ENCODE assay signal across 1 cellular context in the genomic region with DNA sequence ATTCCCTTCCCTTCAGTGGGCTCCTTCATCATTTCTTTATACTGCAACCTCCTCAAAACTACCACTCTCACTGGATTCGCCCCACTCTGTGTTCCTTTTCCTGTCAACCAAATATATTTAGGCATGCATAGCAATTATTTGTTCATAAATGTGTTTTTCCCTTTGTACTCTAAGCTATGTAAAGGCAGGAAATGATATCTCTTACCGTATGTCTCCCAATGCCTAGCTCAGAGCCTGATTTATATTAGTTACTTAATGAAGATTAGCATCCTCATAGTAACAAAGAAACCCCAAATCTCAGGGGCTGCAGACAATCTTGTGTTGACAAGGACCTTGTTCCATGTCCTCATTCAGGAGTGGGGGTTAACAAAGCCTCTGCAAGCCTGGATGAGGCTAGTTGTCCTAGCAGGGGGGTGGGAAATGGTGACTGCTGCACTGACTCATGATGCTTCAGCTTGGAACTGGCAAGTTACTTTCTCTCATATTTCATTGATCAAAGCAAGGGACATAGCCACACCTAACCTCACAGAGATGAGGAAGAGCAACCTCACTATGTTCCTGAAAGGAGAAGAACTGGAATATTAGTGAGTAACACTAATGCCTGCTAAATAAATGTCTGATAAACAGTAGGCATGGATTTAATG.
A peak's percentile ranks its signal among the peaks of the same experiment; 100 is the strongest.
TF ChIP-seq lines count a peak whose summit lies in the region.

No MANE protein-coding gene starts in this region.

TF ChIP-seq in HEK293, 187 proteins besides CTCF, POLR2A, EP300 and RAD21 (continued from another document):
- TF ChIP-seq, protein P1, sequence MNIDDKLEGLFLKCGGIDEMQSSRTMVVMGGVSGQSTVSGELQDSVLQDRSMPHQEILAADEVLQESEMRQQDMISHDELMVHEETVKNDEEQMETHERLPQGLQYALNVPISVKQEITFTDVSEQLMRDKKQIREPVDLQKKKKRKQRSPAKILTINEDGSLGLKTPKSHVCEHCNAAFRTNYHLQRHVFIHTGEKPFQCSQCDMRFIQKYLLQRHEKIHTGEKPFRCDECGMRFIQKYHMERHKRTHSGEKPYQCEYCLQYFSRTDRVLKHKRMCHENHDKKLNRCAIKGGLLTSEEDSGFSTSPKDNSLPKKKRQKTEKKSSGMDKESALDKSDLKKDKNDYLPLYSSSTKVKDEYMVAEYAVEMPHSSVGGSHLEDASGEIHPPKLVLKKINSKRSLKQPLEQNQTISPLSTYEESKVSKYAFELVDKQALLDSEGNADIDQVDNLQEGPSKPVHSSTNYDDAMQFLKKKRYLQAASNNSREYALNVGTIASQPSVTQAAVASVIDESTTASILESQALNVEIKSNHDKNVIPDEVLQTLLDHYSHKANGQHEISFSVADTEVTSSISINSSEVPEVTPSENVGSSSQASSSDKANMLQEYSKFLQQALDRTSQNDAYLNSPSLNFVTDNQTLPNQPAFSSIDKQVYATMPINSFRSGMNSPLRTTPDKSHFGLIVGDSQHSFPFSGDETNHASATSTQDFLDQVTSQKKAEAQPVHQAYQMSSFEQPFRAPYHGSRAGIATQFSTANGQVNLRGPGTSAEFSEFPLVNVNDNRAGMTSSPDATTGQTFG (tag by site-specific recombination; IDR thresholded peaks at IDR 0.05; ENCODE audit: borderline replicate concordance): no peak
- TF ChIP-seq, protein P2, sequence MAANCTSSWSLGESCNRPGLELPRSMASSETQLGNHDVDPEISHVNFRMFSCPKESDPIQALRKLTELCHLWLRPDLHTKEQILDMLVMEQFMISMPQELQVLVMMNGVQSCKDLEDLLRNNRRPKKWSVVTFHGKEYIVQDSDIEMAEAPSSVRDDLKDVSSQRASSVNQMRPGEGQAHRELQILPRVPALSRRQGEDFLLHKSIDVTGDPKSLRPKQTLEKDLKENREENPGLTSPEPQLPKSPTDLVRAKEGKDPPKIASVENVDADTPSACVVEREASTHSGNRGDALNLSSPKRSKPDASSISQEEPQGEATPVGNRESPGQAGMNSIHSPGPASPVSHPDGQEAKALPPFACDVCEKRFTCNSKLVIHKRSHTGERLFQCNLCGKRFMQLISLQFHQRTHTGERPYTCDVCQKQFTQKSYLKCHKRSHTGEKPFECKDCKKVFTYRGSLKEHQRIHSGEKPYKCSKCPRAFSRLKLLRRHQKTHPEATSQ (tag by site-specific recombination; IDR thresholded peaks at IDR 0.05): no peak
- no peak for TF ChIP-seq ZNF266 (tag by site-specific recombination; IDR thresholded peaks at IDR 0.05; ENCODE audit: low read depth)
- TF ChIP-seq ZNF843 (tag by site-specific recombination; IDR thresholded peaks at IDR 0.05): no peak
- TF ChIP-seq, protein P3, sequence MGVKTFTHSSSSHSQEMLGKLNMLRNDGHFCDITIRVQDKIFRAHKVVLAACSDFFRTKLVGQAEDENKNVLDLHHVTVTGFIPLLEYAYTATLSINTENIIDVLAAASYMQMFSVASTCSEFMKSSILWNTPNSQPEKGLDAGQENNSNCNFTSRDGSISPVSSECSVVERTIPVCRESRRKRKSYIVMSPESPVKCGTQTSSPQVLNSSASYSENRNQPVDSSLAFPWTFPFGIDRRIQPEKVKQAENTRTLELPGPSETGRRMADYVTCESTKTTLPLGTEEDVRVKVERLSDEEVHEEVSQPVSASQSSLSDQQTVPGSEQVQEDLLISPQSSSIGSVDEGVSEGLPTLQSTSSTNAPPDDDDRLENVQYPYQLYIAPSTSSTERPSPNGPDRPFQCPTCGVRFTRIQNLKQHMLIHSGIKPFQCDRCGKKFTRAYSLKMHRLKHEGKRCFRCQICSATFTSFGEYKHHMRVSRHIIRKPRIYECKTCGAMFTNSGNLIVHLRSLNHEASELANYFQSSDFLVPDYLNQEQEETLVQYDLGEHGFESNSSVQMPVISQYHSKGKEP (tag by site-specific recombination; IDR thresholded peaks at IDR 0.05): no peak
- TF ChIP-seq ZSCAN16 (tag by site-specific recombination; IDR thresholded peaks at IDR 0.05): 0 out of 2 replicates have a peak, but pooled peaks have one; percentile 30
- TF ChIP-seq ZNF248 (tag by site-specific recombination; IDR thresholded peaks at IDR 0.05): no peak
- TF ChIP-seq RBAK (tag by site-specific recombination; IDR thresholded peaks at IDR 0.05): no peak
- TF ChIP-seq PRDM1 (tag by site-specific recombination; IDR thresholded peaks at IDR 0.05): no peak
- no peak for TF ChIP-seq ZNF211 (tag by site-specific recombination; IDR thresholded peaks at IDR 0.05; ENCODE audit: low read depth)
- TF ChIP-seq PRDM10 (tag by site-specific recombination; IDR thresholded peaks at IDR 0.05): peak; percentile 66
- TF ChIP-seq ZNF121 (tag by site-specific recombination; IDR thresholded peaks at IDR 0.05): no peak
- TF ChIP-seq, protein P4, sequence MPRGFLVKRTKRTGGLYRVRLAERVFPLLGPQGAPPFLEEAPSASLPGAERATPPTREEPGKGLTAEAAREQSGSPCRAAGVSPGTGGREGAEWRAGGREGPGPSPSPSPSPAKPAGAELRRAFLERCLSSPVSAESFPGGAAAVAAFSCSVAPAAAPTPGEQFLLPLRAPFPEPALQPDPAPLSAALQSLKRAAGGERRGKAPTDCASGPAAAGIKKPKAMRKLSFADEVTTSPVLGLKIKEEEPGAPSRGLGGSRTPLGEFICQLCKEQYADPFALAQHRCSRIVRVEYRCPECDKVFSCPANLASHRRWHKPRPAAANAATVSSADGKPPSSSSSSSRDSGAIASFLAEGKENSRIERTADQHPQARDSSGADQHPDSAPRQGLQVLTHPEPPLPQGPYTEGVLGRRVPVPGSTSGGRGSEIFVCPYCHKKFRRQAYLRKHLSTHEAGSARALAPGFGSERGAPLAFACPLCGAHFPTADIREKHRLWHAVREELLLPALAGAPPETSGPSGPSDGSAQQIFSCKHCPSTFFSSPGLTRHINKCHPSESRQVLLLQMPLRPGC (tag by site-specific recombination; IDR thresholded peaks at IDR 0.05): no peak
- no peak for TF ChIP-seq ZNF610 (tag by site-specific recombination; IDR thresholded peaks at IDR 0.05; ENCODE audit: borderline replicate concordance)
- TF ChIP-seq ZNF76 (tag by site-specific recombination; IDR thresholded peaks at IDR 0.05; ENCODE audit: borderline replicate concordance, low read depth): no peak
- TF ChIP-seq TRIM28 (IDR thresholded peaks at IDR 0.05; ENCODE audit: borderline replicate concordance, low read length): no peak
- TF ChIP-seq GFI1B (tag by site-specific recombination; IDR thresholded peaks at IDR 0.05): no peak
- no peak for TF ChIP-seq ZNF140 (tag by site-specific recombination; IDR thresholded peaks at IDR 0.05)
- no peak for TF ChIP-seq ZNF501 (tag by site-specific recombination; IDR thresholded peaks at IDR 0.05)
- no peak for TF ChIP-seq ZNF558 (tag by site-specific recombination; IDR thresholded peaks at IDR 0.05)
- TF ChIP-seq, protein P5, sequence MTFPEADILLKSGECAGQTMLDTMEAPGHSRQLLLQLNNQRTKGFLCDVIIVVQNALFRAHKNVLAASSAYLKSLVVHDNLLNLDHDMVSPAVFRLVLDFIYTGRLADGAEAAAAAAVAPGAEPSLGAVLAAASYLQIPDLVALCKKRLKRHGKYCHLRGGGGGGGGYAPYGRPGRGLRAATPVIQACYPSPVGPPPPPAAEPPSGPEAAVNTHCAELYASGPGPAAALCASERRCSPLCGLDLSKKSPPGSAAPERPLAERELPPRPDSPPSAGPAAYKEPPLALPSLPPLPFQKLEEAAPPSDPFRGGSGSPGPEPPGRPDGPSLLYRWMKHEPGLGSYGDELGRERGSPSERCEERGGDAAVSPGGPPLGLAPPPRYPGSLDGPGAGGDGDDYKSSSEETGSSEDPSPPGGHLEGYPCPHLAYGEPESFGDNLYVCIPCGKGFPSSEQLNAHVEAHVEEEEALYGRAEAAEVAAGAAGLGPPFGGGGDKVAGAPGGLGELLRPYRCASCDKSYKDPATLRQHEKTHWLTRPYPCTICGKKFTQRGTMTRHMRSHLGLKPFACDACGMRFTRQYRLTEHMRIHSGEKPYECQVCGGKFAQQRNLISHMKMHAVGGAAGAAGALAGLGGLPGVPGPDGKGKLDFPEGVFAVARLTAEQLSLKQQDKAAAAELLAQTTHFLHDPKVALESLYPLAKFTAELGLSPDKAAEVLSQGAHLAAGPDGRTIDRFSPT (tag by site-specific recombination; IDR thresholded peaks at IDR 0.05): no peak
- no peak for TF ChIP-seq ZNF175 (tag by site-specific recombination; IDR thresholded peaks at IDR 0.05)
TF ChIP-seq in HEK293: peak in this region for 3.
